In genomic region chr1:44630116-44630515, GRCh38 we compare ENCODE assay signal across 13 cellular contexts. TPM values are rescaled to one million over a fixed set of nuclear protein-coding genes. Genes with fewer than 3 reads are reported as not detected.
DNase-seq lines count a peak whose midpoint lies in the region; ATAC-seq and TF ChIP-seq lines count a peak whose summit lies in the region.
"Had no signal": no experiment of that assay in that cellular context is flagged by ENCODE, and none has a peak within 500 bp of the region (broad histone marks: within the 10 kb centered on the region; RNA-seq: fewer than 3 reads in every experiment).

No MANE protein-coding gene starts in this region.

- no peak for TF ChIP-seq POLR2A in breast epithelium (IDR thresholded peaks at IDR 0.05)

- no TSS peak for BruUV-seq in mammary epithelial cell (replicated peaks; lab: Mats Ljungman, UMichigan)

- TF ChIP-seq CTCF in mammary epithelial cell (conservative IDR thresholded peaks at IDR 0.05 in 1 of 2, IDR thresholded peaks at IDR 0.05 in 1 of 2; ENCODE audit: extremely low read depth in 1 of 2, insufficient read depth in 1 of 2, low read depth in 1 of 2, low read length in 2 of 2) (no peak), breast epithelium (IDR thresholded peaks at IDR 0.05) (no peak)

- no peak overlapping the region for H3K9ac ChIP-seq in mammary epithelial cell (ENCODE audit: insufficient read depth, low read length)

- H3K27ac ChIP-seq in mammary epithelial cell (ENCODE audit: insufficient read depth, low read depth, low read length) (no peak overlapping the region), breast epithelium (no peak overlapping the region)
- H3K27ac ChIP-seq: gastroesophageal sphincter had no signal

- in situ Hi-C loops in mammary epithelial cell (cut with MboI; ENCODE audit: low sequenced_read_pairs in 2 of 2), result no loop called here

- POLR2A ChIA-PET in activated CD4-positive, alpha-beta memory T cell treated with anti-CD3 and anti-CD28 coated beads for 36 hours (lab: Charles Lee), result interaction anchor here (3.0 kb wide), 1 partner anchor 34 kb away, joined by 10 read pairs; no protein-coding TSS in a partner anchor

- no peak overlapping the region for H3K4me3 ChIP-seq in mammary epithelial cell (replicated peaks in 1 of 3; ENCODE audit: insufficient read depth in 1 of 3, low read depth in 2 of 3, low read length in 3 of 3)
- H3K4me3 ChIP-seq in breast epithelium, result no peak overlapping the region
- H3K4me3 ChIP-seq: gastroesophageal sphincter had no signal

- intact Hi-C loops in mammary epithelial cell (cut with micrococcal nuclease), result no loop called here
- intact Hi-C loops in breast epithelium (cut with DNase I; ENCODE audit: low total_unique reads), result no loop called here
- intact Hi-C loops in activated CD4-positive, alpha-beta memory T cell treated with anti-CD3 and anti-CD28 coated beads for 36 hours (cut with micrococcal nuclease), result loop anchor here (5.0 to 10.0 kb wide), 3 partner anchors 92 to 1675 kb away; partner anchors contain the start of genes BTBD19, DYNLT4, PLK3 and SLC2A1

- CTCF ChIA-PET in mammary epithelial cell (lab: Charles Lee; ENCODE audit: low non-redundant PET), result no interaction called here
- CTCF ChIA-PET in activated CD4-positive, alpha-beta memory T cell treated with anti-CD3 and anti-CD28 coated beads for 36 hours (lab: Charles Lee), result interaction anchor here (1.4 kb wide), 1 partner anchor 22 kb away, joined by 9 read pairs; no protein-coding TSS in a partner anchor

- H3K36me3 ChIP-seq in mammary epithelial cell (ENCODE audit: insufficient read depth, low read length) (peaks cover under 1% of the 10 kb centered on the region), breast epithelium (no peaks in the 10 kb centered on the region)

- no peaks in the 10 kb centered on the region for H4K20me1 ChIP-seq in mammary epithelial cell (ENCODE audit: insufficient read depth, low read length)

- peak overlapping the region; percentile 91 for H3K4me3 Mint-ChIP-seq in activated CD4-positive, alpha-beta memory T cell treated with anti-CD3 and anti-CD28 coated beads for 36 hours
- H3K4me3 Mint-ChIP-seq in stimulated activated naive CD8-positive, alpha-beta T cell treated with anti-CD3 and anti-CD28 coated beads, Interleukin-15, amount 100 ng/mL, for 72 hours, result peak overlapping the region; percentile 91 to 95

- no peak for ATAC-seq in stimulated activated naive CD8-positive, alpha-beta T cell treated with anti-CD3 and anti-CD28 coated beads, Interleukin-15, amount 100 ng/mL, for 72 hours
- ATAC-seq in GM18870 (IDR thresholded peaks at IDR 0.05; ENCODE audit: unreplicated experiment), result no peak
- ATAC-seq: gastroesophageal sphincter, left cardiac atrium had no signal

- peaks cover 26% of the 10 kb centered on the region for H3K79me2 ChIP-seq in mammary epithelial cell (ENCODE audit: insufficient read depth, low read length)

- no peaks in the 10 kb centered on the region for H3K27me3 Mint-ChIP-seq in activated CD4-positive, alpha-beta memory T cell treated with anti-CD3 and anti-CD28 coated beads for 36 hours
- H3K27me3 Mint-ChIP-seq in stimulated activated naive CD8-positive, alpha-beta T cell treated with anti-CD3 and anti-CD28 coated beads, Interleukin-15, amount 100 ng/mL, for 72 hours, result no peaks in the 10 kb centered on the region

- H2AFZ ChIP-seq in mammary epithelial cell (ENCODE audit: low read depth, low read length), result no peak overlapping the region

- peaks cover 19% of the 10 kb centered on the region for H3K36me3 Mint-ChIP-seq in activated CD4-positive, alpha-beta memory T cell treated with anti-CD3 and anti-CD28 coated beads for 36 hours

- H3K4me1 ChIP-seq in mammary epithelial cell (ENCODE audit: insufficient read depth, low read length), result peaks cover 13% of the 10 kb centered on the region
- peaks cover 6 to 14% of the 10 kb centered on the region in 2 donors for H3K4me1 ChIP-seq in breast epithelium

- no peak overlapping the region for H3K4me2 ChIP-seq in mammary epithelial cell (ENCODE audit: insufficient read depth, low read depth, low read length)

- dilution Hi-C loops in mammary epithelial cell (cut with HindIII; ENCODE audit: low sequenced_read_pairs), result loop anchor here (5.0 kb wide), 1 partner anchor 52 kb away; no protein-coding TSS in a partner anchor

- H3K27ac Mint-ChIP-seq in activated CD4-positive, alpha-beta memory T cell treated with anti-CD3 and anti-CD28 coated beads for 36 hours, result peak overlapping the region; percentile 94
- peak overlapping the region in 1 of 2 donors; percentile 98 for H3K27ac Mint-ChIP-seq in stimulated activated naive CD8-positive, alpha-beta T cell treated with anti-CD3 and anti-CD28 coated beads, Interleukin-15, amount 100 ng/mL, for 72 hours

- no peaks in the 10 kb centered on the region for H3K9me3 ChIP-seq in mammary epithelial cell (replicated peaks; ENCODE audit: insufficient read depth, low read length)
- no peaks in the 10 kb centered on the region for H3K9me3 ChIP-seq in breast epithelium
- H3K9me3 ChIP-seq: gastroesophageal sphincter had no signal

- WGBS in mammary epithelial cell (ENCODE audit: low coverage, missing lambda C conversion rate), result 73% methylated on average over 2 of the region's 2 CpGs

- H3K4me1 Mint-ChIP-seq in activated CD4-positive, alpha-beta memory T cell treated with anti-CD3 and anti-CD28 coated beads for 36 hours (ENCODE audit: low read depth), result peaks cover 35% of the 10 kb centered on the region
- peaks cover 41% of the 10 kb centered on the region for H3K4me1 Mint-ChIP-seq in stimulated activated naive CD8-positive, alpha-beta T cell treated with anti-CD3 and anti-CD28 coated beads, Interleukin-15, amount 100 ng/mL, for 72 hours

- no peaks in the 10 kb centered on the region for H3K9me3 Mint-ChIP-seq in activated CD4-positive, alpha-beta memory T cell treated with anti-CD3 and anti-CD28 coated beads for 36 hours
- H3K9me3 Mint-ChIP-seq in stimulated activated naive CD8-positive, alpha-beta T cell treated with anti-CD3 and anti-CD28 coated beads, Interleukin-15, amount 100 ng/mL, for 72 hours, result peaks cover 8% of the 10 kb centered on the region in 2 donors

- DNase-seq in mammary epithelial cell (peak; percentile 16), breast epithelium (ENCODE audit: low spot score in 2 of 2) (no peak), fibroblast of peridontal ligament (ENCODE audit: extremely low read depth) (peak; percentile 56), NCI-H510A (lab: John Stamatoyannopoulos, UW) (no peak), NAMALWA (ENCODE audit: low spot score) (no peak)
- DNase-seq in activated CD4-positive, alpha-beta memory T cell treated with anti-CD3 and anti-CD28 coated beads for 36 hours, result no peak
- DNase-seq in stimulated activated naive CD8-positive, alpha-beta T cell treated with anti-CD3 and anti-CD28 coated beads, Interleukin-15, amount 100 ng/mL, for 72 hours, result no peak
- DNase-seq: KG1, left cardiac atrium, NCI-H2081 treated with DMSO at 0.1 percent for 48 hours, occipital lobe had no signal

- H3K27me3 ChIP-seq in mammary epithelial cell (ENCODE audit: insufficient read depth, low read length) (no peaks in the 10 kb centered on the region), breast epithelium (no peaks in the 10 kb centered on the region)
- H3K27me3 ChIP-seq: gastroesophageal sphincter had no signal

RNA-seq across cellular contexts. Expression of gene TMEM53, which starts 44.2 kb away (rescaled TPM):
- total RNA-seq in mammary epithelial cell, result 1 to 10 TPM; 9.3 to 9.7 TPM
- 13.0 TPM for polyA plus RNA-seq in mammary epithelial cell
- 2.2 TPM for polyA minus RNA-seq in mammary epithelial cell
- 1 to 10 TPM; 8.3 to 9.4 (median 9.2) TPM for total RNA-seq in breast epithelium
- 1 to 10 TPM; 5.1 to 6.5 TPM for total RNA-seq in activated CD4-positive, alpha-beta memory T cell treated with anti-CD3 and anti-CD28 coated beads for 36 hours

RNA-seq across cellular contexts. Expression of gene ARMH1, which starts 44.4 kb away (rescaled TPM):
- 1 to 10 TPM in 1 of 2 donors, not detected in 1; 1.5 TPM for total RNA-seq in mammary epithelial cell
- 0.51 TPM for polyA plus RNA-seq in mammary epithelial cell
- not detected for polyA minus RNA-seq in mammary epithelial cell
- total RNA-seq in breast epithelium, result 1 to 10 TPM; 1.8 to 3.8 (median 2.9) TPM
- total RNA-seq in activated CD4-positive, alpha-beta memory T cell treated with anti-CD3 and anti-CD28 coated beads for 36 hours, result 100 to 1,000 TPM; 134 to 141 TPM

Comparison
In these comparisons a context has a peak if more than half of its experiments do, and no peak if none do; other contexts are left out.
1. DNase-seq: peak in mammary epithelial cell (single experiment) and fibroblast of peridontal ligament (single experiment); none in breast epithelium (0 of 2), activated CD4-positive, alpha-beta memory T cell treated with anti-CD3 and anti-CD28 coated beads for 36 hours (single experiment), stimulated activated naive CD8-positive, alpha-beta T cell treated with anti-CD3 and anti-CD28 coated beads, Interleukin-15, amount 100 ng/mL, for 72 hours (0 of 2), NCI-H510A (single experiment) and NAMALWA (single experiment).
2. RNA of gene ARMH1, which starts 44.4 kb away (total RNA-seq): 134 to 141 TPM in activated CD4-positive, alpha-beta memory T cell treated with anti-CD3 and anti-CD28 coated beads for 36 hours; 1.8 to 3.8 TPM in breast epithelium and 1.5 TPM in mammary epithelial cell; every median in the first group is over 10 times any median in the second.